ENCODE assay signal across 14 cellular contexts in genomic region chr13:52925775-52926285, GRCh38.
DNase-seq lines count a peak whose midpoint lies in the region; ATAC-seq and TF ChIP-seq lines count a peak whose summit lies in the region.
"Had no signal": no experiment of that assay in that cellular context is flagged by ENCODE, and none has a peak within 500 bp of the region (broad histone marks: within the 10 kb centered on the region; RNA-seq: fewer than 3 reads in every experiment).

No MANE protein-coding gene starts in this region.

- peak overlapping the region in 1 of 5 experiments; percentile 43 for H3K4me3 Mint-ChIP-seq in brain
- no peak overlapping the region for H3K4me3 Mint-ChIP-seq in CD4-positive, alpha-beta T cell

- peak; percentile 33 for DNase-seq in DMS153 treated with DMSO at 0.1 percent for 48 hours (lab: John Stamatoyannopoulos, UW; ENCODE audit: unreplicated experiment)
- DNase-seq in NCI-H2107 treated with DMSO at 0.1 percent for 48 hours (lab: John Stamatoyannopoulos, UW; ENCODE audit: unreplicated experiment): peak; percentile 55
- DNase-seq in left ventricle myocardium superior: peak; percentile 63
- DNase-seq in stimulated activated CD4-positive, alpha-beta T cell treated with anti-CD3 and anti-CD28 coated beads, Interleukin-4, amount 100 ng/mL, for 4 hours: no peak
- DNase-seq in NCI-H1092 treated with DMSO at 0.1 percent for 48 hours (lab: John Stamatoyannopoulos, UW): no peak
- DNase-seq in activated CD4-positive, CD25-positive, alpha-beta regulatory T cell (lab: John Stamatoyannopoulos, UW): no peak
- DNase-seq in CD4-positive, alpha-beta T cell: no peak
- DNase-seq: DND-41; mucosa of descending colon; stimulated activated CD8-positive, alpha-beta memory T cell treated with anti-CD3 and anti-CD28 coated beads, Interleukin-4, amount 100 ng/mL, for 48 hours; tibial artery had no signal

- POLR2A ChIA-PET in CD4-positive, alpha-beta T cell (lab: Charles Lee): no interaction called here

- peak; percentile 88 for ATAC-seq in left ventricle myocardium superior
- no peak for ATAC-seq in CD4-positive, alpha-beta T cell (ENCODE audit: poor library complexity)
- ATAC-seq: mucosa of descending colon had no signal

- no peaks in the 10 kb centered on the region for H3K27me3 ChIP-seq in CD4-positive, alpha-beta T cell (ENCODE audit: control insufficient read depth, insufficient read depth, low read length)
- H3K27me3 ChIP-seq: gastrocnemius medialis had no signal

- CTCF ChIA-PET in CD4-positive, alpha-beta T cell (lab: Charles Lee): no interaction called here

- no peaks in the 10 kb centered on the region for H3K9me3 ChIP-seq in CD4-positive, alpha-beta T cell (ENCODE audit: control insufficient read depth, low read length)
- H3K9me3 ChIP-seq: gastrocnemius medialis, mucosa of descending colon, tibial artery had no signal

- peak overlapping the region in 4 of 5 experiments; percentile 76 to 97 (median 86) for H3K27ac Mint-ChIP-seq in brain
- H3K27ac Mint-ChIP-seq in CD4-positive, alpha-beta T cell: no peak overlapping the region

- H3K27me3 Mint-ChIP-seq in brain: peaks cover 60% of the 10 kb centered on the region
- H3K27me3 Mint-ChIP-seq in CD4-positive, alpha-beta T cell: peaks cover 13% of the 10 kb centered on the region

- TF ChIP-seq CTCF in brain (conservative IDR thresholded peaks at IDR 0.05): no peak
- TF ChIP-seq CTCF in CD4-positive, alpha-beta T cell (IDR thresholded peaks at IDR 0.05): no peak

- H3K36me3 Mint-ChIP-seq in brain: no peaks in the 10 kb centered on the region
- H3K36me3 Mint-ChIP-seq in CD4-positive, alpha-beta T cell (ENCODE audit: low read depth): no peaks in the 10 kb centered on the region

- H3K4me1 Mint-ChIP-seq in brain: peaks cover 74% of the 10 kb centered on the region
- H3K4me1 Mint-ChIP-seq in CD4-positive, alpha-beta T cell (ENCODE audit: low read depth): no peaks in the 10 kb centered on the region

- H3K9me3 Mint-ChIP-seq in brain: peaks cover 0 to 17% (median 6%) of the 10 kb centered on the region in 5 experiments
- no peaks in the 10 kb centered on the region for H3K9me3 Mint-ChIP-seq in CD4-positive, alpha-beta T cell

- intact Hi-C loops in left ventricle myocardium superior (cut with micrococcal nuclease): no loop called here
- intact Hi-C loops in CD4-positive, alpha-beta T cell (cut with DNase I, micrococcal nuclease): no loop called here

- no peak overlapping the region for H3K27ac ChIP-seq in CD4-positive, alpha-beta T cell (ENCODE audit: low read depth, low read length)
- H3K27ac ChIP-seq: gastrocnemius medialis, SK-N-MC, tibial artery had no signal

Comparison
In these comparisons a context has a peak if more than half of its experiments do, and no peak if none do; other contexts are left out.
1. DNase-seq: peak in DMS153 treated with DMSO at 0.1 percent for 48 hours (single experiment), NCI-H2107 treated with DMSO at 0.1 percent for 48 hours (single experiment) and left ventricle myocardium superior (single experiment); none in stimulated activated CD4-positive, alpha-beta T cell treated with anti-CD3 and anti-CD28 coated beads, Interleukin-4, amount 100 ng/mL, for 4 hours (0 of 2), NCI-H1092 treated with DMSO at 0.1 percent for 48 hours (single experiment), activated CD4-positive, CD25-positive, alpha-beta regulatory T cell (0 of 4) and CD4-positive, alpha-beta T cell (0 of 10).